In the genomic region with DNA sequence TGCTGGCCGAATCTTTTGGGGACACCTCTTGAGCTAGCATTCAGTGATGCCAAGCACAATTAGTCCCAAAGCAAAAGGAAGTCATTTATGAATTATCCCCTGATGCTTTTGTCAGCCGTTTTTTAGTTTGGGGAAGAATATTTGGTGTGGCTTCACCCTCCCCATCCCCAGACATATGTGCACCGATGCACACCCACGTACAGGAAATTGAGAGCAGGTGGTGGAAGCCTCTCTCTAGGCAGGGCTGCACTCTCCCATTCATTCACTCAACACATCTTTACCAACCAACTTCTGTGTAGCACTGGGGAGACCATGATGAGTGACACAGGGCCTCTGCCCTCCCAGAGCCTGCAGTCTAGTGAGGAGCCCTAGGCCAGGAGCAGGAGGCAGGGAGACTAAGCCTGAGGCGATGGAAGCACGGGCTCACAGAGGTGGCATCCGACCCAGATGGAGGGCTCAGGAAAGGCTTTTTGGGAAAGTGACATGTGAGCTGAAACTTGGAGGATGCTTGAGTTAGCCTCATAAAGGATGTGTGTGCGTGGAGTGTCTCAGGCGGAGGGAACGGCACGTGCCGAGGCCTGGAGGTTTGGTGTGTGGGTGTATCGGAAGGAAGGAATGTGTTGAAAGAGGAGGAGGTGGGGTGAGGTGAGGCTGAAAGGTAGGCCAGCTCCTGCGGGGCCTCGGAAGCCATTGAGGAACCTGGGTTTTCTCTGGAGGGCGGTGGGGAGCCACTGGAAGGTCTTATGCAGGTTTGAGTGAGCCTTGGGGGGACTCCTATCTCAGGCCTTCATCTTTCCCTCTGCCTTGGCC, we compare ENCODE assay signal across 8 cellular contexts. TPM values are rescaled to one million over a fixed set of nuclear protein-coding genes. Genes with fewer than 3 reads are reported as not detected.
DNase-seq lines count a peak whose midpoint lies in the region; ATAC-seq and TF ChIP-seq lines count a peak whose summit lies in the region.

No MANE protein-coding gene starts in this region.

- H3K4me2 ChIP-seq in H9 (ENCODE audit: insufficient read depth, insufficient read length, low read length): no peak overlapping the region

- peak overlapping the region; percentile 51 for H3K27ac ChIP-seq in CD4-positive, alpha-beta T cell (ENCODE audit: low read depth, low read length)
- no peak overlapping the region for H3K27ac ChIP-seq in H9 (ENCODE audit: insufficient read length, low read depth, low read length)
- peak overlapping the region; percentile 72 for H3K27ac ChIP-seq in lower lobe of right lung

- H3K14ac ChIP-seq in H9 (ENCODE audit: insufficient read depth, low read length): no peak overlapping the region

- H2BK5ac ChIP-seq in H9 (ENCODE audit: insufficient read length, low read length): no peak overlapping the region

- no peak overlapping the region for H3K9ac ChIP-seq in H9 (ENCODE audit: extremely low read depth, insufficient read length, low read length)

- DNase-seq in CD4-positive, alpha-beta T cell: peak in 3 of 10 experiments; percentile 21 to 27 (median 26)
- DNase-seq in H9 (no peak), lower lobe of right lung (no peak), NCI-H2196 (lab: John Stamatoyannopoulos, UW; ENCODE audit: unreplicated experiment) (no peak), cerebellum (ENCODE audit: low spot score) (no peak), mucosa of descending colon (no peak)
- peak; percentile 10 for DNase-seq in activated CD4-positive, alpha-beta T cell treated with anti-CD3 and anti-CD28 coated beads, Interleukin-2, amount 50 U/mL, for 1 hour

- H3K79me1 ChIP-seq in H9 (ENCODE audit: insufficient read depth, low read depth, low read length, poor library complexity, severe bottlenecking): no peaks in the 10 kb centered on the region

- no peak overlapping the region for H3K56ac ChIP-seq in H9 (ENCODE audit: insufficient read length, low read depth, low read length)

- H3K36me3 Mint-ChIP-seq in CD4-positive, alpha-beta T cell (ENCODE audit: low read depth): no peaks in the 10 kb centered on the region
- H3K36me3 Mint-ChIP-seq in H9 (ENCODE audit: insufficient read depth in 1 of 3, low read depth in 3 of 3): no peaks in the 10 kb centered on the region; a peak in 1 of 7 replicates

- no CpG with 5 or more reads among the region's 16 CpGs for WGBS in H9 (ENCODE audit: extremely low coverage, insufficient read length, low lambda C conversion rate)

- no peak overlapping the region for H3K18ac ChIP-seq in H9 (ENCODE audit: insufficient read length, low read depth, low read length)

- no peak overlapping the region for H4K91ac ChIP-seq in H9 (ENCODE audit: insufficient read length, low read depth, low read length)

- H3K9me3 Mint-ChIP-seq in CD4-positive, alpha-beta T cell: no peaks in the 10 kb centered on the region
- no peaks in the 10 kb centered on the region for H3K9me3 Mint-ChIP-seq in H9

- no peaks in the 10 kb centered on the region for H3K27me3 ChIP-seq in CD4-positive, alpha-beta T cell (ENCODE audit: control insufficient read depth, insufficient read depth, low read length)
- H3K27me3 ChIP-seq in H9 (ENCODE audit: insufficient read depth, low read length): no peaks in the 10 kb centered on the region
- H3K27me3 ChIP-seq in lower lobe of right lung (ENCODE audit: low read depth): no peaks in the 10 kb centered on the region

- H3K27me3 Mint-ChIP-seq in CD4-positive, alpha-beta T cell: no peaks in the 10 kb centered on the region
- H3K27me3 Mint-ChIP-seq in H9 (ENCODE audit: low read depth): no peaks in the 10 kb centered on the region; the same call in none of the 2 replicates

- peaks cover 8% of the 10 kb centered on the region for H3K36me3 ChIP-seq in lower lobe of right lung
- no peaks in the 10 kb centered on the region for H3K36me3 ChIP-seq in mucosa of descending colon (ENCODE audit: low read depth)

- intact Hi-C loops in CD4-positive, alpha-beta T cell (cut with DNase I, micrococcal nuclease): loop anchor here in 1 of 2 experiments (5.0 kb wide), 1 partner anchor 105 kb away; no protein-coding TSS in a partner anchor
- intact Hi-C loops in lower lobe of right lung (cut with DNase I) (no loop called here), mucosa of descending colon (cut with DNase I, micrococcal nuclease) (no loop called here)

- H4K5ac ChIP-seq in H9 (ENCODE audit: insufficient read length, low read depth, low read length): no peak overlapping the region

- H3K27ac Mint-ChIP-seq in CD4-positive, alpha-beta T cell: peak overlapping the region; percentile 90
- peak overlapping the region in 2 of 3 experiments; percentile 29 to 63; a peak in 2 of 7 replicates for H3K27ac Mint-ChIP-seq in H9

- H2BK20ac ChIP-seq in H9 (ENCODE audit: low read depth, low read length, poor library complexity, severe bottlenecking): no peak overlapping the region

- no peak overlapping the region for H2BK15ac ChIP-seq in H9 (ENCODE audit: low read depth, low read length)

- POLR2A ChIA-PET in CD4-positive, alpha-beta T cell (lab: Charles Lee): interaction anchor here (0.7 to 2.3 kb wide), 6 partner anchors 10 to 49 kb away, joined by 3 to 9 read pairs (median 4); no protein-coding TSS in a partner anchor

- H3K4ac ChIP-seq in H9 (ENCODE audit: low read depth, low read length): no peak overlapping the region

- H2AFZ ChIP-seq in H9 (ENCODE audit: low read length): no peak overlapping the region

- no peak overlapping the region for H2BK120ac ChIP-seq in H9 (ENCODE audit: low read depth, low read length, poor library complexity, severe bottlenecking)

- H3K4me3 Mint-ChIP-seq in CD4-positive, alpha-beta T cell: peak overlapping the region; percentile 54
- H3K4me3 Mint-ChIP-seq in H9: no peak overlapping the region; a peak in 1 of 5 replicates

- H2AK5ac ChIP-seq in H9 (ENCODE audit: insufficient read length, low read length): no peak overlapping the region

- H3K23ac ChIP-seq in H9 (ENCODE audit: insufficient read length, low read depth, low read length): no peak overlapping the region

- CTCF ChIA-PET in CD4-positive, alpha-beta T cell (lab: Charles Lee): interaction anchor here (1.0 to 1.4 kb wide), 2 partner anchors 14 to 22 kb away, joined by 3 to 4 read pairs; no protein-coding TSS in a partner anchor

- H2BK12ac ChIP-seq in H9 (ENCODE audit: insufficient read length, low read depth, low read length): no peak overlapping the region

- peaks cover 63% of the 10 kb centered on the region for H3K4me1 Mint-ChIP-seq in CD4-positive, alpha-beta T cell (ENCODE audit: low read depth)
- H3K4me1 Mint-ChIP-seq in H9: peaks cover 19 to 25% of the 10 kb centered on the region in 2 experiments

- peak; percentile 92 for ATAC-seq in CD4-positive, alpha-beta T cell (ENCODE audit: poor library complexity)
- ATAC-seq in lower lobe of right lung: peak; percentile 20 to 34
- ATAC-seq in HG03439 (IDR thresholded peaks at IDR 0.05; ENCODE audit: unreplicated experiment): no peak
- no peak for ATAC-seq in mucosa of descending colon

- no peak overlapping the region for H3K4me3 ChIP-seq in lower lobe of right lung
- no peak overlapping the region for H3K4me3 ChIP-seq in mucosa of descending colon

- no peaks in the 10 kb centered on the region for H3K9me3 ChIP-seq in CD4-positive, alpha-beta T cell (ENCODE audit: control insufficient read depth, low read length)
- H3K9me3 ChIP-seq in H9 (ENCODE audit: control insufficient read depth, low read depth, low read length) (no peaks in the 10 kb centered on the region), lower lobe of right lung (no peaks in the 10 kb centered on the region), mucosa of descending colon (no peaks in the 10 kb centered on the region)

- no peak for TF ChIP-seq CTCF in CD4-positive, alpha-beta T cell (IDR thresholded peaks at IDR 0.05)
- TF ChIP-seq CTCF in H9 (conservative IDR thresholded peaks at IDR 0.05) (no peak), lower lobe of right lung (IDR thresholded peaks at IDR 0.05) (no peak), mucosa of descending colon (IDR thresholded peaks at IDR 0.05) (no peak)

- H3K4me1 ChIP-seq in H9 (ENCODE audit: insufficient read depth, low read length) (peaks cover 2% of the 10 kb centered on the region; the same call in 1 of the 2 replicates), lower lobe of right lung (peaks cover 75% of the 10 kb centered on the region), mucosa of descending colon (ENCODE audit: low read depth) (peaks cover 27% of the 10 kb centered on the region)

- H4K20me1 ChIP-seq in H9 (ENCODE audit: control insufficient read depth, insufficient read depth, insufficient read length): no peaks in the 10 kb centered on the region

- H3K79me2 ChIP-seq in H9 (ENCODE audit: insufficient read depth, low read length): no peaks in the 10 kb centered on the region

- H4K8ac ChIP-seq in H9 (replicated peaks; ENCODE audit: insufficient read length, low read depth, low read length): no peak overlapping the region

- H3K23me2 ChIP-seq in H9 (ENCODE audit: insufficient read length, low read depth, low read length, poor library complexity, severe bottlenecking): no peaks in the 10 kb centered on the region

- H3T11ph ChIP-seq in H9 (ENCODE audit: low read length): no peak overlapping the region

RNA-seq across cellular contexts. Expression of a gene that starts 43.8 kb away (rescaled TPM):
- total RNA-seq in CD4-positive, alpha-beta T cell: 10 to 100 TPM; 77.1 to 77.9 TPM
- 102 and 103 TPM in 2 replicates for total RNA-seq in H9 (2021)
- total RNA-seq in lower lobe of right lung: 79.8 TPM
- 66.1 TPM for total RNA-seq in cerebellum
- 100 to 1,000 TPM in 2 of 3 donors, 10 to 100 TPM in 1; 97.9 to 138 (median 114) TPM for total RNA-seq in mucosa of descending colon

RNA-seq across cellular contexts. Expression of a gene that starts 44.1 kb away (rescaled TPM):
- total RNA-seq in CD4-positive, alpha-beta T cell: 10 to 100 TPM; 19.9 to 21.3 TPM
- total RNA-seq in H9 (2021) (34.4 and 36.1 TPM in 2 replicates), lower lobe of right lung (34.9 TPM), cerebellum (61.0 TPM), mucosa of descending colon (10 to 100 TPM; 40.6 to 44.1 (median 42.0) TPM)

RNA-seq across cellular contexts. Expression of a gene that starts 49.6 kb away (rescaled TPM):
- total RNA-seq in CD4-positive, alpha-beta T cell: 1 to 10 TPM; 2.2 to 3.5 TPM
- total RNA-seq in H9 (2021): 8.0 and 8.1 TPM in 2 replicates
- total RNA-seq in lower lobe of right lung: 55.3 TPM
- total RNA-seq in cerebellum: 42.8 TPM
- total RNA-seq in mucosa of descending colon: 10 to 100 TPM; 48.7 to 77.0 (median 52.5) TPM

Comparison
In these comparisons a context has a peak if more than half of its experiments do, and no peak if none do; other contexts are left out.
1. ATAC-seq: peak in CD4-positive, alpha-beta T cell (single experiment) and lower lobe of right lung (2 of 2); none in HG03439 (single experiment) and mucosa of descending colon (single experiment).